ENCODE assay signal across 24 cellular contexts in genomic region chr14:103684471-103684870, GRCh38. TPM values are rescaled to one million over a fixed set of nuclear protein-coding genes. Genes with fewer than 3 reads are reported as not detected.
DNase-seq lines count a peak whose midpoint lies in the region; ATAC-seq, FAIRE-seq and TF ChIP-seq lines count a peak whose summit lies in the region.
"Had no signal": no experiment of that assay in that cellular context is flagged by ENCODE, and none has a peak within 500 bp of the region (broad histone marks: within the 10 kb centered on the region; RNA-seq: fewer than 3 reads in every experiment).

No MANE protein-coding gene starts in this region.

- no peak overlapping the region for H2BK120ac ChIP-seq in trophoblast cell (ENCODE audit: insufficient read depth, low read length, poor library complexity)

- H2AK5ac ChIP-seq in trophoblast cell (ENCODE audit: low read length), result no peak overlapping the region

- H3K36me3 Mint-ChIP-seq in astrocyte (ENCODE audit: low read depth, unreplicated experiment), result peaks cover 2% of the 10 kb centered on the region

- no peak overlapping the region for H3K4me3 Mint-ChIP-seq in astrocyte (ENCODE audit: unreplicated experiment)
- H3K4me3 Mint-ChIP-seq: CD8-positive, alpha-beta T cell had no signal

- peak; percentile 42 for DNase-seq in H7
- DNase-seq in astrocyte (ENCODE audit: low read depth), result no peak
- no peak for DNase-seq in heart right ventricle
- no peak for DNase-seq in trophoblast cell
- DNase-seq in DMS153 (lab: John Stamatoyannopoulos, UW), result no peak
- DNase-seq: Calu3; CD8-positive, alpha-beta T cell; DMS53; EL; MV-4-11; NCI-H1930; NCI-H226; NCI-H524; NCI-H82; PC-9 had no signal

- H3K23ac ChIP-seq in trophoblast cell (ENCODE audit: low read length), result no peak overlapping the region

- H3K9me3 ChIP-seq in astrocyte (ENCODE audit: insufficient read depth, low read depth, low read length) (no peaks in the 10 kb centered on the region), heart right ventricle (no peaks in the 10 kb centered on the region), trophoblast cell (ENCODE audit: insufficient read depth, low read depth, low read length) (no peaks in the 10 kb centered on the region)
- H3K9me3 ChIP-seq: HAP-1 had no signal

- no peak for FAIRE-seq in astrocyte (lab: Jason Lieb, UNC)
- FAIRE-seq: A204.1, GM12878, GM19239, K562 had no signal

- H2BK5ac ChIP-seq in trophoblast cell (ENCODE audit: low read depth, low read length, poor library complexity), result peak overlapping the region; percentile 18

- H3K27ac Mint-ChIP-seq in astrocyte (ENCODE audit: unreplicated experiment), result peak overlapping the region; percentile 36
- H3K27ac Mint-ChIP-seq: CD8-positive, alpha-beta T cell had no signal

- H3K36me3 ChIP-seq in H7 (replicated peaks; ENCODE audit: control insufficient read depth, insufficient read depth, low read length) (peaks cover 21% of the 10 kb centered on the region), astrocyte (ENCODE audit: insufficient read depth, low read length) (peaks cover 63% of the 10 kb centered on the region), heart right ventricle (peaks cover 0 to 100% (median 77%) of the 10 kb centered on the region in 9 donors), trophoblast cell (ENCODE audit: control insufficient read depth in 1 of 2, insufficient read depth in 2 of 2, low read length in 2 of 2) (peaks cover 54 to 72% of the 10 kb centered on the region in 2 experiments)

- no peak overlapping the region for H2BK12ac ChIP-seq in trophoblast cell (ENCODE audit: low read length)

- ATAC-seq in heart right ventricle (peak in 6 of 8 donors; percentile 15 to 56 (median 46)), HG02885 (IDR thresholded peaks at IDR 0.05; ENCODE audit: poor library complexity, unreplicated experiment) (no peak), HG03460 (IDR thresholded peaks at IDR 0.05; ENCODE audit: unreplicated experiment) (no peak), HG03159 (IDR thresholded peaks at IDR 0.05; ENCODE audit: unreplicated experiment) (no peak)
- ATAC-seq: CD8-positive, alpha-beta T cell; GM12878; K562 had no signal

- no peak overlapping the region for H3K4ac ChIP-seq in trophoblast cell (ENCODE audit: low read depth, low read length)

- H3K4me3 ChIP-seq in H7 (ENCODE audit: insufficient read depth, low read depth, low read length), result no peak overlapping the region
- H3K4me3 ChIP-seq in astrocyte (ENCODE audit: insufficient read depth, low read depth, low read length), result no peak overlapping the region
- H3K4me3 ChIP-seq in heart right ventricle, result no peak overlapping the region
- H3K4me3 ChIP-seq in trophoblast cell (ENCODE audit: low read depth, low read length), result no peak overlapping the region
- H3K4me3 ChIP-seq: GM12878, HAP-1, K562, PC-9, SK-N-MC had no signal

- H3K14ac ChIP-seq in trophoblast cell (ENCODE audit: low read length), result no peak overlapping the region

- no peak overlapping the region for H4K91ac ChIP-seq in trophoblast cell (ENCODE audit: low read depth, low read length)

- H3K79me2 ChIP-seq in astrocyte (ENCODE audit: insufficient read depth, low read length) (peaks cover 64% of the 10 kb centered on the region), trophoblast cell (ENCODE audit: control insufficient read depth, insufficient read depth, low read length, poor library complexity) (no peaks in the 10 kb centered on the region)

- intact Hi-C loops in heart right ventricle (cut with DNase I), result loop anchor here in 3 of 10 donors (2.0 to 10.0 kb wide), 3 partner anchors 56 to 120 kb away; partner anchors contain the start of genes BAG5 (in 1 of the 3), COA8 (in 1 of the 3) and KLC1 (in 1 of the 3)

- H3K27ac ChIP-seq in astrocyte (ENCODE audit: low read depth, low read length), result no peak overlapping the region
- peak overlapping the region in 2 of 10 donors; percentile 6 to 48 for H3K27ac ChIP-seq in heart right ventricle
- H3K27ac ChIP-seq in trophoblast cell (ENCODE audit: low read depth, low read length), result no peak overlapping the region
- H3K27ac ChIP-seq: PC-9, SK-N-MC had no signal

- H4K8ac ChIP-seq in trophoblast cell (ENCODE audit: low read depth, low read length), result no peak overlapping the region

- H3K4me1 Mint-ChIP-seq in astrocyte (ENCODE audit: low read depth, unreplicated experiment), result peaks cover 7% of the 10 kb centered on the region

- H2AFZ ChIP-seq in astrocyte (ENCODE audit: low read depth, low read length) (no peak overlapping the region), trophoblast cell (ENCODE audit: insufficient read depth, low read length, poor library complexity) (no peak overlapping the region)
- H2AFZ ChIP-seq: PC-9 had no signal

- no peaks in the 10 kb centered on the region for H3K27me3 Mint-ChIP-seq in astrocyte (ENCODE audit: low read depth, unreplicated experiment)

- peaks cover 76% of the 10 kb centered on the region for H4K20me1 ChIP-seq in astrocyte (ENCODE audit: insufficient read depth, low read length)

- H3K79me1 ChIP-seq in trophoblast cell (ENCODE audit: low read length), result no peaks in the 10 kb centered on the region

- no peak overlapping the region for H3K9ac ChIP-seq in astrocyte (ENCODE audit: low read length)
- H3K9ac ChIP-seq in trophoblast cell (ENCODE audit: low read length), result peak overlapping the region; percentile 37

- H3K4me2 ChIP-seq in astrocyte (ENCODE audit: low read length) (no peak overlapping the region), trophoblast cell (ENCODE audit: low read length) (no peak overlapping the region)
- H3K4me2 ChIP-seq: PC-9 had no signal

- no peak overlapping the region for H4K12ac ChIP-seq in trophoblast cell (ENCODE audit: low read depth, low read length)

- H3K27me3 ChIP-seq in H7 (ENCODE audit: control insufficient read depth, insufficient read depth, low read length) (no peaks in the 10 kb centered on the region), astrocyte (ENCODE audit: insufficient read depth, low read length) (no peaks in the 10 kb centered on the region), heart right ventricle (no peaks in the 10 kb centered on the region), trophoblast cell (ENCODE audit: insufficient read depth, low read length) (no peaks in the 10 kb centered on the region)

- WGBS in heart right ventricle, 2 donors, result 67 to 72% methylated on average over 6 of the region's 6 CpGs
- no CpG with 5 or more reads among the region's 6 CpGs for whole genome bisulfite sequencing in trophoblast cell (ENCODE audit: extremely low coverage, insufficient coverage, insufficient read length)

- no peak overlapping the region for H3K18ac ChIP-seq in trophoblast cell (ENCODE audit: low read length)

- no peak for TF ChIP-seq CTCF in astrocyte (IDR thresholded peaks at IDR 0.05; ENCODE audit: insufficient read depth, low read depth, low read length)
- no peak for TF ChIP-seq CTCF in heart right ventricle (IDR thresholded peaks at IDR 0.05)

- peaks cover 18% of the 10 kb centered on the region for H3K4me1 ChIP-seq in astrocyte (ENCODE audit: insufficient read depth, low read length)
- H3K4me1 ChIP-seq in heart right ventricle, result peaks cover 0 to 75% (median 28%) of the 10 kb centered on the region in 9 donors
- H3K4me1 ChIP-seq in trophoblast cell (ENCODE audit: control insufficient read depth in 1 of 2, insufficient read depth in 2 of 2, low read length in 2 of 2), result peaks cover 4% of the 10 kb centered on the region in 2 experiments
- H3K4me1 ChIP-seq: HAP-1 had no signal

- H3K9me3 Mint-ChIP-seq in astrocyte (ENCODE audit: unreplicated experiment), result no peaks in the 10 kb centered on the region
- H3K9me3 Mint-ChIP-seq: CD8-positive, alpha-beta T cell had no signal

RNA-seq across cellular contexts. Expression of gene XRCC3, which starts 30.8 kb away (rescaled TPM):
- total RNA-seq in H7 (2014; rRNA removed; shearing (Covaris generic)), result 69.5 and 75.1 TPM in 2 replicates
- total RNA-seq in astrocyte (2.3 and 5.2 TPM in 2 replicates), heart right ventricle (1 to 10 TPM; 1.0 to 4.4 (median 3.0) TPM)
- polyA plus RNA-seq in heart right ventricle, result 1 to 10 TPM; 2.0 to 4.2 TPM
- 10.1 and 11.7 TPM in 2 replicates for polyA plus RNA-seq in trophoblast cell (2013)

RNA-seq across cellular contexts. Expression of gene ZFYVE21, which starts 31.1 kb away (rescaled TPM):
- total RNA-seq in H7 (2014; rRNA removed; shearing (Covaris generic)), result 52.8 and 60.9 TPM in 2 replicates
- 41.7 and 42.0 TPM in 2 replicates for total RNA-seq in astrocyte
- 10 to 100 TPM; 43.5 to 64.9 (median 54.5) TPM for total RNA-seq in heart right ventricle
- polyA plus RNA-seq in heart right ventricle, result 10 to 100 TPM; 44.5 to 88.8 TPM
- 49.1 and 50.0 TPM in 2 replicates for polyA plus RNA-seq in trophoblast cell (2013)

RNA-seq across cellular contexts. Expression of gene KLC1, which starts 55.5 kb away (rescaled TPM):
- 123 and 131 TPM in 2 replicates for total RNA-seq in H7 (2014; rRNA removed; shearing (Covaris generic))
- 226 and 238 TPM in 2 replicates for total RNA-seq in astrocyte
- 100 to 1,000 TPM; 123 to 166 (median 146) TPM for total RNA-seq in heart right ventricle
- polyA plus RNA-seq in heart right ventricle, result 100 to 1,000 TPM; 151 to 220 TPM
- polyA plus RNA-seq in trophoblast cell (2013), result 105 TPM in 2 replicates

Comparison
In these comparisons a context has a peak if more than half of its experiments do, and no peak if none do; other contexts are left out.
1. ATAC-seq: peak in heart right ventricle (6 of 8); none in HG02885 (single experiment), HG03460 (single experiment) and HG03159 (single experiment).
2. RNA of gene XRCC3, which starts 30.8 kb away (total RNA-seq): 69.5 to 75.1 TPM in H7; 2.3 to 5.2 TPM in astrocyte and 1.0 to 4.4 TPM in heart right ventricle; every median in the first group is over 10 times any median in the second.